Comparison of ENCODE assay signal across 1 cellular context in the genomic region with DNA sequence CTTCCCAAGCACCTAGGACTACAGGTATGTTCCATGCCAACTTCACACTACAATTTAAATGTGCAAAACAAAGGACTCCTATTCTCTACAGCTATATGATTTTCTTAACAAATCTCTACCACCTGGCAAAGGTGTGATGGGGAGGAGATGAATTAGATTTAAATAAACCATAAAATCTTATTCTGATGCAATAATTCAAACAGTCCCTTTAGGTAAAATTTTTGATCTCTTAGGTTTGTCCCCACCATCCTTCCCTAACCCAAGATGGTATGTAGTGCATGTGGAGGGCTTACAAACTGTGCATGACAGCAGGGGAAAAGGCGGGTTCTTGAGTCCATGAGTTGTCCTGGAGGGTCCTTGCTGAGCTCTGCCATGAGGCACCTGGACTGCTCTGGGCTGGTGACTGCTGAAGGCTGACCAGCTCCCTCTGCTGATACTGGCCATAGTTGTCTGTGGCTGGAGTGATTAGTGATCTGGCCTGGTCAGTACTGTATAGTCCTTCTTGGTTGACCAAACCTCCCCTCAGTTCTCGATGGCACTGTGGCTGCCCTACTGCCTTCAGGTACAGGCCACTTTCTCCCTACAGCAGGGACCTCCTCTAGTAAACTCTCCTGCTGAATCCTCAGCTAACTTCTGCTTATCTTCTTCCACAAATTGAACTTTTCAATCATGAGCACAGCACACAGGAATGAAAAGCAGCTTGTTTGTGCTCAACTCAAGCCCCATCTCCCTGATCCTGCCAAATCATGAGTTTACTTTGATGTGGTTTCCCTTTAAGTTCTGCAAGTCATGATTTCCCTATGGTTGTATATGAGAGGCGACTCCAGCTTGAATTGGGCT.
TF ChIP-seq lines count a peak whose summit lies in the region.

No MANE protein-coding gene starts in this region.

TF ChIP-seq in K562, 482 proteins besides CTCF, POLR2A, EP300 and RAD21 (continues in another document):
- TF ChIP-seq, protein P1, sequence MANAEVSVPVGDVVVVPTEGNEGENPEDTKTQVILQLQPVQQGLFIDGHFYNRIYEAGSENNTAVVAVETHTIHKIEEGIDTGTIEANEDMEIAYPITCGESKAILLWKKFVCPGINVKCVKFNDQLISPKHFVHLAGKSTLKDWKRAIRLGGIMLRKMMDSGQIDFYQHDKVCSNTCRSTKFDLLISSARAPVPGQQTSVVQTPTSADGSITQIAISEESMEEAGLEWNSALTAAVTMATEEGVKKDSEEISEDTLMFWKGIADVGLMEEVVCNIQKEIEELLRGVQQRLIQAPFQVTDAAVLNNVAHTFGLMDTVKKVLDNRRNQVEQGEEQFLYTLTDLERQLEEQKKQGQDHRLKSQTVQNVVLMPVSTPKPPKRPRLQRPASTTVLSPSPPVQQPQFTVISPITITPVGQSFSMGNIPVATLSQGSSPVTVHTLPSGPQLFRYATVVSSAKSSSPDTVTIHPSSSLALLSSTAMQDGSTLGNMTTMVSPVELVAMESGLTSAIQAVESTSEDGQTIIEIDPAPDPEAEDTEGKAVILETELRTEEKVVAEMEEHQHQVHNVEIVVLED (CRISPR knock-in tag; IDR thresholded peaks at IDR 0.05), result no peak
- TF ChIP-seq MYNN (IDR thresholded peaks at IDR 0.05) (0 out of 2 replicates have a peak, but pooled peaks have one; percentile 18), MYNN (CRISPR knock-in tag; IDR thresholded peaks at IDR 0.05) (no peak), CAMTA2 (CRISPR knock-in tag; conservative IDR thresholded peaks at IDR 0.05) (no peak), TEAD2 (tag; IDR thresholded peaks at IDR 0.05) (no peak), MXI1 (IDR thresholded peaks at IDR 0.05; ENCODE audit: low read depth, low read length) (no peak), KLF13 (tag; IDR thresholded peaks at IDR 0.05; ENCODE audit: borderline replicate concordance, low read depth) (no peak), SAFB (IDR thresholded peaks at IDR 0.05; ENCODE audit: borderline replicate concordance, low read depth, low read length) (no peak), ZNF263 (CRISPR knock-in tag; IDR thresholded peaks at IDR 0.05; ENCODE audit: borderline replicate concordance) (no peak), U2AF1 (optimal IDR thresholded peaks at IDR 0.05; ENCODE audit: low read depth, low read length) (no peak), THRAP3 (IDR thresholded peaks at IDR 0.05; ENCODE audit: borderline replicate concordance) (no peak), POLR3G (IDR thresholded peaks at IDR 0.05; ENCODE audit: extremely low read depth, insufficient read length, insufficient replicate concordance) (no peak), RBM17 (IDR thresholded peaks at IDR 0.05; ENCODE audit: borderline replicate concordance, low read depth, low read length) (no peak), NFIX (CRISPR knock-in tag; IDR thresholded peaks at IDR 0.05; ENCODE audit: low read depth) (no peak), RCOR1 (IDR thresholded peaks at IDR 0.05; ENCODE audit: borderline replicate concordance in 1 of 2, low read depth in 2 of 2, low read length in 2 of 2) (peak; percentile 74 to 97; a peak in 3 of 4 replicates), CREB3L1 (IDR thresholded peaks at IDR 0.05; ENCODE audit: borderline replicate concordance, low read depth) (peak; percentile 40; the same call in 1 of the 2 replicates), CHD1 (IDR thresholded peaks at IDR 0.05; ENCODE audit: low read length) (no peak), NR1H2 (CRISPR knock-in tag; IDR thresholded peaks at IDR 0.05) (no peak), GATA2 (CRISPR knock-in tag; IDR thresholded peaks at IDR 0.05) (peak; percentile 77; the same call in 1 of the 2 replicates), MAFG (tag; conservative IDR thresholded peaks at IDR 0.05) (peak; percentile 96), PTBP1 (IDR thresholded peaks at IDR 0.05; ENCODE audit: low read depth, low read length) (no peak), PHTF2 (CRISPR knock-in tag; IDR thresholded peaks at IDR 0.05) (no peak), ZNF639 (CRISPR knock-in tag; conservative IDR thresholded peaks at IDR 0.05 in 1 of 2, IDR thresholded peaks at IDR 0.05 in 1 of 2) (peak in 1 of 2 experiments; percentile 32; a peak in 1 of 4 replicates), KDM2B (CRISPR knock-in tag; IDR thresholded peaks at IDR 0.05) (no peak), ZNF740 (CRISPR knock-in tag; IDR thresholded peaks at IDR 0.05) (no peak), ZNF740 (tag; IDR thresholded peaks at IDR 0.05) (no peak), ZC3H8 (IDR thresholded peaks at IDR 0.05) (no peak), RREB1 (CRISPR knock-in tag; IDR thresholded peaks at IDR 0.05) (no peak), CBFB (CRISPR knock-in tag; IDR thresholded peaks at IDR 0.05) (peak; percentile 89; the same call in 1 of the 2 replicates), ZNF316 (IDR thresholded peaks at IDR 0.05) (peak; percentile 98), MAX (CRISPR knock-in tag; IDR thresholded peaks at IDR 0.05) (no peak), EZH2 (IDR thresholded peaks at IDR 0.05; ENCODE audit: borderline replicate concordance, low read depth, low read length) (no peak), LEF1 (IDR thresholded peaks at IDR 0.05) (peak; percentile 100), ZNF347 (CRISPR knock-in tag; IDR thresholded peaks at IDR 0.05; ENCODE audit: low read depth) (no peak)
- TF ChIP-seq, protein P2, sequence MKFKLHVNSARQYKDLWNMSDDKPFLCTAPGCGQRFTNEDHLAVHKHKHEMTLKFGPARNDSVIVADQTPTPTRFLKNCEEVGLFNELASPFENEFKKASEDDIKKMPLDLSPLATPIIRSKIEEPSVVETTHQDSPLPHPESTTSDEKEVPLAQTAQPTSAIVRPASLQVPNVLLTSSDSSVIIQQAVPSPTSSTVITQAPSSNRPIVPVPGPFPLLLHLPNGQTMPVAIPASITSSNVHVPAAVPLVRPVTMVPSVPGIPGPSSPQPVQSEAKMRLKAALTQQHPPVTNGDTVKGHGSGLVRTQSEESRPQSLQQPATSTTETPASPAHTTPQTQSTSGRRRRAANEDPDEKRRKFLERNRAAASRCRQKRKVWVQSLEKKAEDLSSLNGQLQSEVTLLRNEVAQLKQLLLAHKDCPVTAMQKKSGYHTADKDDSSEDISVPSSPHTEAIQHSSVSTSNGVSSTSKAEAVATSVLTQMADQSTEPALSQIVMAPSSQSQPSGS (CRISPR knock-in tag; IDR thresholded peaks at IDR 0.05), result no peak
- TF ChIP-seq, protein P3, sequence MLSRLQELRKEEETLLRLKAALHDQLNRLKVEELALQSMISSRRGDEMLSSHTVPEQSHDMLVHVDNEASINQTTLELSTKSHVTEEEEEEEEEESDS (CRISPR knock-in tag; IDR thresholded peaks at IDR 0.05), result no peak
- TF ChIP-seq, protein P4, sequence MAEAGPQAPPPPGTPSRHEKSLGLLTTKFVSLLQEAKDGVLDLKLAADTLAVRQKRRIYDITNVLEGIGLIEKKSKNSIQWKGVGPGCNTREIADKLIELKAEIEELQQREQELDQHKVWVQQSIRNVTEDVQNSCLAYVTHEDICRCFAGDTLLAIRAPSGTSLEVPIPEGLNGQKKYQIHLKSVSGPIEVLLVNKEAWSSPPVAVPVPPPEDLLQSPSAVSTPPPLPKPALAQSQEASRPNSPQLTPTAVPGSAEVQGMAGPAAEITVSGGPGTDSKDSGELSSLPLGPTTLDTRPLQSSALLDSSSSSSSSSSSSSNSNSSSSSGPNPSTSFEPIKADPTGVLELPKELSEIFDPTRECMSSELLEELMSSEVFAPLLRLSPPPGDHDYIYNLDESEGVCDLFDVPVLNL (CRISPR knock-in tag; IDR thresholded peaks at IDR 0.05; ENCODE audit: low read depth), result no peak
- TF ChIP-seq, protein P5, sequence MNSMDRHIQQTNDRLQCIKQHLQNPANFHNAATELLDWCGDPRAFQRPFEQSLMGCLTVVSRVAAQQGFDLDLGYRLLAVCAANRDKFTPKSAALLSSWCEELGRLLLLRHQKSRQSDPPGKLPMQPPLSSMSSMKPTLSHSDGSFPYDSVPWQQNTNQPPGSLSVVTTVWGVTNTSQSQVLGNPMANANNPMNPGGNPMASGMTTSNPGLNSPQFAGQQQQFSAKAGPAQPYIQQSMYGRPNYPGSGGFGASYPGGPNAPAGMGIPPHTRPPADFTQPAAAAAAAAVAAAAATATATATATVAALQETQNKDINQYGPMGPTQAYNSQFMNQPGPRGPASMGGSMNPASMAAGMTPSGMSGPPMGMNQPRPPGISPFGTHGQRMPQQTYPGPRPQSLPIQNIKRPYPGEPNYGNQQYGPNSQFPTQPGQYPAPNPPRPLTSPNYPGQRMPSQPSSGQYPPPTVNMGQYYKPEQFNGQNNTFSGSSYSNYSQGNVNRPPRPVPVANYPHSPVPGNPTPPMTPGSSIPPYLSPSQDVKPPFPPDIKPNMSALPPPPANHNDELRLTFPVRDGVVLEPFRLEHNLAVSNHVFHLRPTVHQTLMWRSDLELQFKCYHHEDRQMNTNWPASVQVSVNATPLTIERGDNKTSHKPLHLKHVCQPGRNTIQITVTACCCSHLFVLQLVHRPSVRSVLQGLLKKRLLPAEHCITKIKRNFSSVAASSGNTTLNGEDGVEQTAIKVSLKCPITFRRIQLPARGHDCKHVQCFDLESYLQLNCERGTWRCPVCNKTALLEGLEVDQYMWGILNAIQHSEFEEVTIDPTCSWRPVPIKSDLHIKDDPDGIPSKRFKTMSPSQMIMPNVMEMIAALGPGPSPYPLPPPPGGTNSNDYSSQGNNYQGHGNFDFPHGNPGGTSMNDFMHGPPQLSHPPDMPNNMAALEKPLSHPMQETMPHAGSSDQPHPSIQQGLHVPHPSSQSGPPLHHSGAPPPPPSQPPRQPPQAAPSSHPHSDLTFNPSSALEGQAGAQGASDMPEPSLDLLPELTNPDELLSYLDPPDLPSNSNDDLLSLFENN (IDR thresholded peaks at IDR 0.05; ENCODE audit: low read depth in 2 of 2, low read length in 2 of 2), result no peak
